Comparison of ENCODE assay signal across 19 cellular contexts in the genomic region with DNA sequence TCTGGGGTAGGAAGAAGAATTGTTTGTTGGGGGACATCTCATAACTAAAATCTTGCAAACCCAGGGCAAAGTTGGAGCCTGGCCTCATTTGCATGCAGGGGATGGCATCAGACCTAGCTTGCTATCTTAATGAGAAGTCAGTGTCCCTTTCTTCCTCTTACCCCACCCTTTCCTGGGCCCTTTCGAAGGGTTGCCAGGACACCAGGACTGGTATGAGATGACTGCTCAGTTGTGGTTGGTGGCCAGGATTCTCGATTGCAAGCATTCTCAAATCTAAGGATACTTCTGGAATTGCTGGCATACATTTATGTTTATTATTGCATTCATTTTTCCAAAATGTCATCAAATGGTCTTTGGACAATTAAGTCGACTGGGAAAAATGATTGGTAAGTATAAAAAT.
"Had no signal": no experiment of that assay in that cellular context is flagged by ENCODE, and none has a peak within 500 bp of the region (broad histone marks: within the 10 kb centered on the region; RNA-seq: fewer than 3 reads in every experiment).

No MANE protein-coding gene starts in this region.

- H2AFZ ChIP-seq: hepatocyte, parathyroid adenoma had no signal

- H3K27me3 Mint-ChIP-seq: natural killer cell treated with Interleukin-12 subunit alpha and Interleukin-12 subunit beta and Interleukin-15 and Interleukin-18, amount 100 ng/mL, for 72 hours had no signal

- H3K27me3 ChIP-seq: adrenal gland, foreskin keratinocyte, hepatocyte, neutrophil, sigmoid colon, thyroid gland had no signal

- H3K9me3 ChIP-seq: adrenal gland, esophagus squamous epithelium, neutrophil, sigmoid colon, thyroid gland had no signal

- ATAC-seq: foreskin keratinocyte had no signal

- DNase-seq: activated CD4-positive, alpha-beta T cell treated with anti-CD3 and anti-CD28 coated beads, Interleukin-2, amount 50 U/mL, for 1 hour; activated CD8-positive, alpha-beta memory T cell treated with anti-CD3 and anti-CD28 coated beads, Interleukin-2, amount 50 U/mL, for 4 hours; activated effector memory CD4-positive, alpha-beta T cell treated with Interleukin-2 at 50 U/mL for 16 hours; activated naive CD4-positive, alpha-beta T cell treated with anti-CD3 and anti-CD28 coated beads, Interleukin-2, amount 50 U/mL, for 16 hours; activated T-cell treated with anti-CD3 and anti-CD28 coated beads, Interleukin-2, amount 50 U/mL, for 4 hours; adrenal gland; dermis blood vessel endothelial cell; effector memory CD4-positive, alpha-beta T cell; esophagus squamous epithelium; foreskin keratinocyte; sigmoid colon; stimulated activated CD8-positive, alpha-beta memory T cell treated with anti-CD3 and anti-CD28 coated beads, Interleukin-4, amount 100 ng/mL, for 48 hours; stimulated activated naive CD4-positive, alpha-beta T cell; thyroid gland had no signal

- H3K4me2 ChIP-seq: hepatocyte had no signal

- H3K79me2 ChIP-seq: hepatocyte, parathyroid adenoma had no signal

- H3K4me3 ChIP-seq: adrenal gland, esophagus squamous epithelium, hepatocyte, sigmoid colon, thyroid gland had no signal

- H3K9me3 Mint-ChIP-seq: activated T-cell treated with anti-CD3 and anti-CD28 coated beads, Interleukin-2, amount 50 U/mL, for 4 hours; T-helper 2 cell treated with Interferon-gamma antibody and Interleukin-4, amounts not matched to agents 5 μg/mL and 100 μg/mL, for 36 hours had no signal

- H3K27ac ChIP-seq: foreskin keratinocyte, hepatocyte, neutrophil, parathyroid adenoma, sigmoid colon, thyroid gland had no signal

- H3K36me3 ChIP-seq: adrenal gland, esophagus squamous epithelium, neutrophil, sigmoid colon, thyroid gland had no signal

- H3K36me3 Mint-ChIP-seq: natural killer cell treated with Interleukin-12 subunit alpha and Interleukin-12 subunit beta and Interleukin-15 and Interleukin-18, amount 100 ng/mL, for 72 hours had no signal

- H3K4me1 ChIP-seq: parathyroid adenoma, sigmoid colon, thyroid gland had no signal

- H3K27ac Mint-ChIP-seq: T-helper 2 cell treated with Interferon-gamma antibody and Interleukin-4, amounts not matched to agents 5 μg/mL and 100 μg/mL, for 36 hours had no signal

- H3K9ac ChIP-seq: parathyroid adenoma had no signal

- H3K4me3 Mint-ChIP-seq: activated T-cell treated with anti-CD3 and anti-CD28 coated beads, Interleukin-2, amount 50 U/mL, for 4 hours had no signal
